In the genomic region with DNA sequence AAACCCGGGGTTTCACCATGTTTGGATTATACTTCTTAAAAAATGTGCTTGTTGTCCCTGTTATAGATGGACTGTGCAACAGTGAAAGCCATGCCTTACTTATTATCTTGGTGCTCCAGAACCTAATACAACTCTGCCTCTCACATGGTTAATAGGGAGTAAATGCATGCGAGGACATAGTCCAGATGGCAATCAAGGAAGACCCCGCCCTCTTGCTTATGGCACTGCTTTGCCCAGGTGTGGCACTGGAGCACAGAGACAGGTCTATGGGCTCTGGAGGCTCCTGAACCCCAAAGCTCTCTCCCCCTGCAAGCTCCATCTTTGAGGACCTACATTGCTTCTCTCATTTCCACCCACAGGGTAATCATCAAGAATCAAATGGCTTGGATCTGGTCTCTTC, we compare ENCODE assay signal across 1 cellular context.
TF ChIP-seq lines count a peak whose summit lies in the region.

No MANE protein-coding gene starts in this region.

TF ChIP-seq in IMR-90, 13 proteins besides CTCF, POLR2A, EP300 and RAD21 (continued from another document):
- TF ChIP-seq, protein P1, sequence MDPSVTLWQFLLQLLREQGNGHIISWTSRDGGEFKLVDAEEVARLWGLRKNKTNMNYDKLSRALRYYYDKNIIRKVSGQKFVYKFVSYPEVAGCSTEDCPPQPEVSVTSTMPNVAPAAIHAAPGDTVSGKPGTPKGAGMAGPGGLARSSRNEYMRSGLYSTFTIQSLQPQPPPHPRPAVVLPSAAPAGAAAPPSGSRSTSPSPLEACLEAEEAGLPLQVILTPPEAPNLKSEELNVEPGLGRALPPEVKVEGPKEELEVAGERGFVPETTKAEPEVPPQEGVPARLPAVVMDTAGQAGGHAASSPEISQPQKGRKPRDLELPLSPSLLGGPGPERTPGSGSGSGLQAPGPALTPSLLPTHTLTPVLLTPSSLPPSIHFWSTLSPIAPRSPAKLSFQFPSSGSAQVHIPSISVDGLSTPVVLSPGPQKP (IDR thresholded peaks at IDR 0.05; ENCODE audit: borderline replicate concordance, low read depth, low read length), result no peak
